15 cellular contexts compared by ENCODE assay signal in genomic region chr10:119761106-119761505, GRCh38. TPM values are rescaled to one million over a fixed set of nuclear protein-coding genes. Genes with fewer than 3 reads are reported as not detected.
DNase-seq lines count a peak whose midpoint lies in the region; ATAC-seq and TF ChIP-seq lines count a peak whose summit lies in the region.
"Had no signal": no experiment of that assay in that cellular context is flagged by ENCODE, and none has a peak within 500 bp of the region (broad histone marks: within the 10 kb centered on the region; RNA-seq: fewer than 3 reads in every experiment).

No MANE protein-coding gene starts in this region.

- H4K8ac ChIP-seq in mesendoderm (ENCODE audit: low read depth, low read length): no peak overlapping the region

- H2AK5ac ChIP-seq in mesendoderm (ENCODE audit: low read length): no peak overlapping the region

- peak overlapping the region; percentile 58 for H2AFZ ChIP-seq in osteoblast (ENCODE audit: low read length)

- TF ChIP-seq CTCF in AG04449 (IDR thresholded peaks at IDR 0.05; ENCODE audit: insufficient read depth, low read length, missing control alignments): no peak
- TF ChIP-seq CTCF in epithelial cell of esophagus (IDR thresholded peaks at IDR 0.05; ENCODE audit: insufficient read depth, low read depth, low read length, missing control alignments): no peak
- no peak for TF ChIP-seq CTCF in osteoblast (IDR thresholded peaks at IDR 0.05; ENCODE audit: extremely low read depth, low read depth, low read length)

- H2BK15ac ChIP-seq in mesendoderm (replicated peaks; ENCODE audit: low read depth): no peak overlapping the region

- WGBS in mesendoderm (ENCODE audit: extremely low coverage, insufficient coverage, low lambda C conversion rate): no CpG with 5 or more reads among the region's 3 CpGs

- CTCF ChIA-PET in AG04449 (lab: Yijun Ruan, JAX): interaction anchor here (1.0 to 19.3 kb wide), 4 partner anchors 9 to 98 kb away, joined by 3 to 664 read pairs (median 44); no protein-coding TSS in a partner anchor

- H3K4me3 ChIP-seq in AG04449 (ENCODE audit: low read depth, low read length): no peak overlapping the region
- H3K4me3 ChIP-seq in epithelial cell of esophagus (ENCODE audit: low read length): no peak overlapping the region
- no peak overlapping the region for H3K4me3 ChIP-seq in osteoblast (ENCODE audit: insufficient read depth, low read length)
- no peak overlapping the region for H3K4me3 ChIP-seq in mesendoderm (ENCODE audit: low read length)

- POLR2A ChIA-PET in AG04449 (lab: Yijun Ruan, JAX): interaction anchor here (0.7 to 0.9 kb wide), 3 partner anchors 46 to 119 kb away, joined by 3 read pairs; no protein-coding TSS in a partner anchor

- H2BK5ac ChIP-seq in mesendoderm (ENCODE audit: low read length): no peak overlapping the region

- no peaks in the 10 kb centered on the region for H3K79me1 ChIP-seq in mesendoderm (ENCODE audit: low read length)

- no peak overlapping the region for H4K5ac ChIP-seq in mesendoderm (ENCODE audit: low read length)

- no peak overlapping the region for H3K18ac ChIP-seq in mesendoderm (ENCODE audit: low read length)

- H3K4me2 ChIP-seq in osteoblast (ENCODE audit: insufficient read depth, low read length) (peak overlapping the region; percentile 35), mesendoderm (ENCODE audit: low read length) (no peak overlapping the region)

- no peaks in the 10 kb centered on the region for H3K79me2 ChIP-seq in osteoblast (ENCODE audit: insufficient read depth, low read length)
- H3K79me2 ChIP-seq in mesendoderm (ENCODE audit: control insufficient read depth, insufficient read depth, low read length): no peaks in the 10 kb centered on the region

- H3K36me3 ChIP-seq in osteoblast (ENCODE audit: insufficient read depth, low read length) (no peaks in the 10 kb centered on the region), mesendoderm (ENCODE audit: control insufficient read depth, insufficient read depth, low read length) (no peaks in the 10 kb centered on the region)

- no peak overlapping the region for H3K4ac ChIP-seq in mesendoderm (ENCODE audit: low read depth, low read length)

- H3K4me1 ChIP-seq in osteoblast (ENCODE audit: insufficient read depth, low read length): peaks cover 18% of the 10 kb centered on the region
- H3K4me1 ChIP-seq in mesendoderm (ENCODE audit: control insufficient read depth, low read depth, low read length): no peaks in the 10 kb centered on the region

- no peak overlapping the region for H3K23ac ChIP-seq in mesendoderm (ENCODE audit: low read length)

- H3K27ac ChIP-seq in osteoblast (ENCODE audit: low read depth, low read length) (no peak overlapping the region), mesendoderm (ENCODE audit: low read depth, low read length) (no peak overlapping the region)

- H2BK120ac ChIP-seq in mesendoderm (ENCODE audit: low read depth, low read length): no peak overlapping the region

- peak; percentile 74 for DNase-seq in AG04449 (ENCODE audit: low read depth, low spot score)
- DNase-seq in M059J (ENCODE audit: low read depth): peak; percentile 81
- peak; percentile 73 for DNase-seq in epithelial cell of esophagus (ENCODE audit: low read depth)
- no peak for DNase-seq in osteoblast (ENCODE audit: insufficient read length, low spot score, missing footprints)
- DNase-seq in mesendoderm: no peak
- DNase-seq in NAMALWA (ENCODE audit: low spot score): no peak
- DNase-seq in NCI-H2171 (lab: John Stamatoyannopoulos, UW): no peak
- DNase-seq: activated CD8-positive, alpha-beta T cell treated with anti-CD3 and anti-CD28 coated beads, Interleukin-2, amount 10 ng/mL, durations not matched to agents 7 days and 5 days; C1 segment of cervical spinal cord; erythroblast; left ventricle myocardium superior; NCI-H1092 treated with DMSO at 0.1 percent for 48 hours; T-helper 1 cell had no signal

- ATAC-seq in HG03460 (IDR thresholded peaks at IDR 0.05; ENCODE audit: unreplicated experiment): no peak
- ATAC-seq: activated CD8-positive, alpha-beta T cell treated with anti-CD3 and anti-CD28 coated beads, Interleukin-2, amount 10 ng/mL, durations not matched to agents 7 days and 5 days; left ventricle myocardium superior; sciatic nerve had no signal

- no peak overlapping the region for H3K56ac ChIP-seq in mesendoderm (ENCODE audit: low read length)

- H3K27me3 ChIP-seq in osteoblast (ENCODE audit: insufficient read depth, low read length) (no peaks in the 10 kb centered on the region), mesendoderm (ENCODE audit: insufficient read depth, low read length, poor library complexity) (no peaks in the 10 kb centered on the region)

- no peaks in the 10 kb centered on the region for H4K20me1 ChIP-seq in osteoblast (ENCODE audit: insufficient read depth, low read length)

- no peak overlapping the region for H3K9ac ChIP-seq in mesendoderm (ENCODE audit: low read length)

- H3K9me3 ChIP-seq in osteoblast (ENCODE audit: low read depth, low read length): no peaks in the 10 kb centered on the region

RNA-seq across cellular contexts. Expression of gene INPP5F, which starts 35.3 kb away (rescaled TPM):
- 11.1 and 15.2 TPM in 2 replicates for total RNA-seq in M059J (2014; rRNA removed; shearing (Covaris generic))
- total RNA-seq in osteoblast: 10.9 and 11.2 TPM in 2 replicates
- polyA plus RNA-seq in mesendoderm (2013, experiment 1 of 2): 91.3 TPM
- 93.7 TPM for polyA plus RNA-seq in mesendoderm (2013, experiment 2 of 2)

Comparison
In these comparisons a context has a peak if more than half of its experiments do, and no peak if none do; other contexts are left out.
1. DNase-seq: peak in AG04449 (single experiment), M059J (single experiment) and epithelial cell of esophagus (single experiment); none in osteoblast (single experiment), mesendoderm (single experiment), NAMALWA (single experiment) and NCI-H2171 (single experiment).